ENCODE assay signal across 22 cellular contexts in genomic region chr3:186068243-186068552, GRCh38.
"Had no signal": no experiment of that assay in that cellular context is flagged by ENCODE, and none has a peak within 500 bp of the region (broad histone marks: within the 10 kb centered on the region; RNA-seq: fewer than 3 reads in every experiment).

No MANE protein-coding gene starts in this region.

- DNase-seq: activated CD4-positive, alpha-beta T cell treated with anti-CD3 and anti-CD28 coated beads, Interleukin-2, amount 50 U/mL, for 1 hour; activated CD4-positive, CD25-positive, alpha-beta regulatory T cell treated with anti-CD3 and anti-CD28 coated beads, Interleukin-2, amount 50 U/mL, for 72 hours; activated CD8-positive, alpha-beta T cell treated with anti-CD3 and anti-CD28 coated beads for 36 hours; activated effector memory CD4-positive, alpha-beta T cell treated with Interleukin-2 at 50 U/mL for 16 hours; activated naive CD4-positive, alpha-beta T cell treated with Interleukin-2 at 50 U/mL for 16 hours; activated T-cell treated with anti-CD3 and anti-CD28 coated beads, Interleukin-2, amount 50 U/mL, for 72 hours; amygdala; caudate nucleus; hippocampal formation; left cardiac atrium; left ventricle myocardium superior; ovary; right lobe of liver; stimulated activated CD4-positive, alpha-beta T cell treated with anti-CD3 and anti-CD28 coated beads, Interleukin-2, amount 100 ng/mL, for 48 hours; substantia nigra; T-cell; uterus had no signal

- ATAC-seq: activated T-cell treated with anti-CD3 and anti-CD28 coated beads, Interleukin-2, amount 50 U/mL, for 72 hours; gastroesophageal sphincter; left cardiac atrium; left ventricle myocardium superior had no signal

- H3K36me3 Mint-ChIP-seq: T-cell had no signal

- H3K27me3 Mint-ChIP-seq: progenitor cell of endocrine pancreas, type B pancreatic cell had no signal

- H3K27ac Mint-ChIP-seq: activated CD8-positive, alpha-beta T cell treated with anti-CD3 and anti-CD28 coated beads for 36 hours; progenitor cell of endocrine pancreas; T-helper 2 cell treated with Interferon-gamma antibody and Interleukin-4, amounts not matched to agents 5 μg/mL and 100 μg/mL, for 36 hours; type B pancreatic cell had no signal

- H3K9me3 Mint-ChIP-seq: activated CD8-positive, alpha-beta T cell treated with anti-CD3 and anti-CD28 coated beads for 36 hours; activated T-cell treated with anti-CD3 and anti-CD28 coated beads, Interleukin-2, amount 50 U/mL, for 72 hours; stimulated activated naive CD8-positive, alpha-beta T cell treated with anti-CD3 and anti-CD28 coated beads, Interleukin-15, Interleukin-2, amounts not matched to agents 100 ng/mL and 50 ng/mL, for 24 hours; T-cell; T-helper 2 cell treated with Interferon-gamma antibody and Interleukin-4, amounts not matched to agents 5 μg/mL and 100 μg/mL, for 36 hours; type B pancreatic cell had no signal

- H3K4me3 Mint-ChIP-seq: type B pancreatic cell had no signal
